Comparison of ENCODE assay signal across 22 cellular contexts in the genomic region with DNA sequence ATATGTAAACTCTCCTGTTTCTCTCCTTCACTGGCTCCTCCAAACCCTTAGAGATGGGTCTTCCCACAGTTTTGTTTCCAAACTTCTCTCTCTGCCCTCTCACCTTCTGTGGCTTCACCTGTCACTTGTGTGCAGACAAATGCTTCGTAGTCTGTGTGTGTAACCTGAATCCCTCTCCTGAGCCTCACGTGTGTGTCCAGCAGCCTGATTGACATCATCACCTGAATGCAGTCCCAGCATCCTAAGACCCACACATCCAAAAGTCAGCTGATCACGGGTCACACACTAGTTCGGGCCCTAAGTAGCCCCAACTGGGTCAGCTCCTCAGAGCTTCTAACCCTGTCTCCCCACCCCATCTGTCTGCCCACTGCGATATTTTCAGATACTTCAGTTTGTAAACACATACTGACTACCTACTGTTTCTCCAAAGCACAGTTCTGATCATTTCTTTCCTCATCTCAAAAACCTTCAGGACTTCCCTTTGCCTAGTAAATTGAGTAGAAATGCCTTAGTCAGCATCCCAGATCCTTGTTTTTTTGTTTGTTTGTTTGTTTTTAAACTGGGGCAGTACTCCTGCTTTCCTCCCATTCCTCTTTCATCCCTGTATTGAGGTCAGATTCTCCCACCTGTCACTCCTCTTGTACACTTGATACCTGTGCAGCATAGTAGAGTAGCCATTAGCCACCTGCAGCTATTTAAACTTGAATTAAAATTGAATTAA.
"Had no signal": no experiment of that assay in that cellular context is flagged by ENCODE, and none has a peak within 500 bp of the region (broad histone marks: within the 10 kb centered on the region; RNA-seq: fewer than 3 reads in every experiment).

No MANE protein-coding gene starts in this region.

- H3K4me1 ChIP-seq: body of pancreas had no signal

- DNase-seq: activated CD4-positive, alpha-beta T cell treated with anti-CD3 and anti-CD28 coated beads for 1 hour; activated CD4-positive, alpha-beta T cell treated with anti-CD3 and anti-CD28 coated beads, Interleukin-2, amount 50 U/mL, for 4 hours; activated naive CD4-positive, alpha-beta T cell; activated naive CD8-positive, alpha-beta T cell treated with anti-CD3 and anti-CD28 coated beads for 36 hours; amniotic stem cell; body of pancreas; caudate nucleus; endodermal cell; foreskin fibroblast; hypothalamus; islet precursor cell; left colon; posterior cingulate gyrus; stimulated activated CD4-positive, alpha-beta T cell treated with anti-CD3 and anti-CD28 coated beads, Interleukin-2, amount 100 ng/mL, for 24 hours; WERI-Rb-1 had no signal

- ATAC-seq: activated T-helper 17 cell treated with anti-CD3 and anti-CD28 coated beads, Interleukin-2, amount 50 U/mL, for 72 hours; body of pancreas; left colon; natural killer cell treated with Interleukin-12 subunit alpha and Interleukin-12 subunit beta and Interleukin-15 and Interleukin-18, amount 100 ng/mL, for 72 hours had no signal

- H3K4me3 ChIP-seq: body of pancreas, lung had no signal

- H3K4me1 Mint-ChIP-seq: activated naive CD8-positive, alpha-beta T cell treated with anti-CD3 and anti-CD28 coated beads for 36 hours; endodermal cell had no signal

- H3K9me3 ChIP-seq: body of pancreas had no signal

- H3K4me3 Mint-ChIP-seq: activated naive CD8-positive, alpha-beta T cell treated with anti-CD3 and anti-CD28 coated beads for 36 hours; activated T-helper 17 cell treated with anti-CD3 and anti-CD28 coated beads, Interleukin-2, amount 50 U/mL, for 72 hours; endodermal cell; mesothelial cell of epicardium; natural killer cell treated with Interleukin-12 subunit alpha and Interleukin-12 subunit beta and Interleukin-15 and Interleukin-18, amount 100 ng/mL, for 72 hours; stimulated activated naive CD8-positive, alpha-beta T cell treated with anti-CD3 and anti-CD28 coated beads, Interleukin-15, Interleukin-2, amounts not matched to agents 100 ng/mL and 50 ng/mL, for 24 hours; type B pancreatic cell had no signal

- H3K27me3 Mint-ChIP-seq: activated naive CD8-positive, alpha-beta T cell treated with anti-CD3 and anti-CD28 coated beads for 36 hours; activated T-helper 17 cell treated with anti-CD3 and anti-CD28 coated beads, Interleukin-2, amount 50 U/mL, for 72 hours; natural killer cell treated with Interleukin-12 subunit alpha and Interleukin-12 subunit beta and Interleukin-15 and Interleukin-18, amount 100 ng/mL, for 72 hours; stimulated activated naive CD8-positive, alpha-beta T cell treated with anti-CD3 and anti-CD28 coated beads, Interleukin-15, Interleukin-2, amounts not matched to agents 100 ng/mL and 50 ng/mL, for 24 hours; type B pancreatic cell had no signal

- H3K27ac ChIP-seq: body of pancreas, epithelial cell of prostate, WERI-Rb-1 had no signal

- H3K9me3 Mint-ChIP-seq: activated naive CD8-positive, alpha-beta T cell treated with anti-CD3 and anti-CD28 coated beads for 36 hours; activated T-helper 17 cell treated with anti-CD3 and anti-CD28 coated beads, Interleukin-2, amount 50 U/mL, for 72 hours; endodermal cell; mesothelial cell of epicardium; natural killer cell treated with Interleukin-12 subunit alpha and Interleukin-12 subunit beta and Interleukin-15 and Interleukin-18, amount 100 ng/mL, for 72 hours; stimulated activated naive CD8-positive, alpha-beta T cell treated with anti-CD3 and anti-CD28 coated beads, Interleukin-15, Interleukin-2, amounts not matched to agents 100 ng/mL and 50 ng/mL, for 24 hours; type B pancreatic cell had no signal

- H3K27me3 ChIP-seq: body of pancreas had no signal

- H3K36me3 Mint-ChIP-seq: natural killer cell treated with Interleukin-12 subunit alpha and Interleukin-12 subunit beta and Interleukin-15 and Interleukin-18, amount 100 ng/mL, for 72 hours had no signal

- H3K27ac Mint-ChIP-seq: activated naive CD8-positive, alpha-beta T cell treated with anti-CD3 and anti-CD28 coated beads for 36 hours; activated T-helper 17 cell treated with anti-CD3 and anti-CD28 coated beads, Interleukin-2, amount 50 U/mL, for 72 hours; endodermal cell; mesothelial cell of epicardium; natural killer cell treated with Interleukin-12 subunit alpha and Interleukin-12 subunit beta and Interleukin-15 and Interleukin-18, amount 100 ng/mL, for 72 hours; stimulated activated naive CD8-positive, alpha-beta T cell treated with anti-CD3 and anti-CD28 coated beads, Interleukin-15, Interleukin-2, amounts not matched to agents 100 ng/mL and 50 ng/mL, for 24 hours; type B pancreatic cell had no signal
